Comparison of ENCODE assay signal across 1 cellular context in the genomic region with DNA sequence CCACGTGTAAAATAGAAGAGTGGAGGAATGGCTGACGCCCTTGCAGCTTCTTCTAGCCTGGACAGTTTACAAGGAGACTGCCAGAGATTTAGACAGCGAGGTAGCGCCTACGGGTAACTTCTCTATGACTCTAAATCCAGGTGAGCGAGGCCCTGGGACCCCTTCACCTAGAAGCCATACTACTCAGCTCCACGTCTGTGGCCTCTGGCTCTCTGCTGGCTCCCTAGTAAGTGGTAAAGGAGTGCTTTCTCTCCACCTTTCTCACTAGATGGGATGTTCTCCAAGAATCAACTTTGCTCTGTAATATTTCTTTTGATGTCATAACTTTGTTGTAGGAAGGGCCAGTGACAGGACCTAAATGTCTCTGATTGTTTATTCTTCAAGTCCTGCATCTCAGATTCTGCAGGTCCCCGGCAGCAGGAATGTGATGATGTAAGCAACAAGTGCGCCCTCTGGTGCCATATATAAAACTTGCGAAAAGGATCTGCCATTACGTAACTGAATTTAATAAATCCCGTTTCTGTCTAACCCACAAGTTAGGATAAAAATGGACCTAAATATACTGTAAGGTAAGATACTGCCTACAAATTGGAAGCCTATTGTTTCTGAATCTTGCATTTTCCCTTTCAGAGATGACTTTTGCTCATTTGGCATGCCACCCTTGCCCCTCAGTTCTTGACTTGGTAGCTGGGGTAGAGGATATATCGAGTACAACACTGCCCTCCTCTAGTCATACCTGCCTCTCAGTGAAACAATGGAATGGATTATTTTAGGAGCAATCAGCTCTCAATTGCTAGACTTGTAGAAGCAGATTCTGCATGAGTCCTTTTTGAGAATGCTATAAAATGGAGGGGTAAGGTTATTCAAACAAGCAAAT.
TF ChIP-seq lines count a peak whose summit lies in the region.

No MANE protein-coding gene starts in this region.

TF ChIP-seq in H1, 55 proteins besides CTCF, POLR2A, EP300 and RAD21 (continued from another document):
- TF ChIP-seq, protein P1, sequence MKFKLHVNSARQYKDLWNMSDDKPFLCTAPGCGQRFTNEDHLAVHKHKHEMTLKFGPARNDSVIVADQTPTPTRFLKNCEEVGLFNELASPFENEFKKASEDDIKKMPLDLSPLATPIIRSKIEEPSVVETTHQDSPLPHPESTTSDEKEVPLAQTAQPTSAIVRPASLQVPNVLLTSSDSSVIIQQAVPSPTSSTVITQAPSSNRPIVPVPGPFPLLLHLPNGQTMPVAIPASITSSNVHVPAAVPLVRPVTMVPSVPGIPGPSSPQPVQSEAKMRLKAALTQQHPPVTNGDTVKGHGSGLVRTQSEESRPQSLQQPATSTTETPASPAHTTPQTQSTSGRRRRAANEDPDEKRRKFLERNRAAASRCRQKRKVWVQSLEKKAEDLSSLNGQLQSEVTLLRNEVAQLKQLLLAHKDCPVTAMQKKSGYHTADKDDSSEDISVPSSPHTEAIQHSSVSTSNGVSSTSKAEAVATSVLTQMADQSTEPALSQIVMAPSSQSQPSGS (IDR thresholded peaks at IDR 0.05; ENCODE audit: low read length), result peak; percentile 98
- TF ChIP-seq TAF7 (optimal IDR thresholded peaks at IDR 0.05; ENCODE audit: borderline replicate concordance, low read depth, low read length) (no peak), CBX5 (IDR thresholded peaks at IDR 0.05; ENCODE audit: low read depth, low read length) (no peak), BRCA1 (IDR thresholded peaks at IDR 0.05; ENCODE audit: low read depth, low read length) (no peak)
